In genomic region chr17:30600062-30600829, GRCh38 we compare ENCODE assay signal across 1 cellular context.
TF ChIP-seq lines count a peak whose summit lies in the region.

No MANE protein-coding gene starts in this region.

TF ChIP-seq in HepG2, 621 proteins besides CTCF, POLR2A, EP300 and RAD21 (continued from another document and continues in another):
- TF ChIP-seq ATRX (CRISPR knock-in tag; IDR thresholded peaks at IDR 0.05; ENCODE audit: borderline replicate concordance) (no peak), NFE2L1 (CRISPR knock-in tag; IDR thresholded peaks at IDR 0.05; ENCODE audit: borderline replicate concordance) (no peak), ZNF777 (CRISPR knock-in tag; IDR thresholded peaks at IDR 0.05) (peak; percentile 73), ZNF335 (CRISPR knock-in tag; IDR thresholded peaks at IDR 0.05) (no peak), ZNF121 (CRISPR knock-in tag; IDR thresholded peaks at IDR 0.05) (no peak; the same call in 1 of the 2 replicates), ZSCAN25 (CRISPR knock-in tag; IDR thresholded peaks at IDR 0.05) (0 out of 2 replicates have a peak, but pooled peaks have one; percentile 20), ZNF331 (CRISPR knock-in tag; IDR thresholded peaks at IDR 0.05) (no peak), SP1 (IDR thresholded peaks at IDR 0.05) (no peak), SP1 (CRISPR knock-in tag; IDR thresholded peaks at IDR 0.05) (0 out of 2 replicates have a peak, but pooled peaks have one; percentile 13), SRF (IDR thresholded peaks at IDR 0.05; ENCODE audit: low read depth, low read length) (no peak), GATAD1 (CRISPR knock-in tag; IDR thresholded peaks at IDR 0.05) (peak; percentile 53), NFATC3 (CRISPR knock-in tag; IDR thresholded peaks at IDR 0.05) (no peak; the same call in 1 of the 2 replicates), REL (CRISPR knock-in tag; conservative IDR thresholded peaks at IDR 0.05) (0 out of 2 replicates have a peak, but pooled peaks have one; percentile 25), ZNF12 (CRISPR knock-in tag; IDR thresholded peaks at IDR 0.05) (peak; percentile 33; the same call in 1 of the 2 replicates), ZNF710 (CRISPR knock-in tag; IDR thresholded peaks at IDR 0.05; ENCODE audit: borderline replicate concordance) (peak; percentile 79; the same call in 1 of the 2 replicates), ZBTB10 (CRISPR knock-in tag; IDR thresholded peaks at IDR 0.05; ENCODE audit: borderline replicate concordance) (no peak), HES4 (CRISPR knock-in tag; IDR thresholded peaks at IDR 0.05; ENCODE audit: borderline replicate concordance) (no peak; the same call in 1 of the 2 replicates), ATAD3A (CRISPR knock-in tag; IDR thresholded peaks at IDR 0.05) (no peak), ZMYM3 (CRISPR knock-in tag; IDR thresholded peaks at IDR 0.05) (peak; percentile 93), JDP2 (CRISPR knock-in tag; IDR thresholded peaks at IDR 0.05; ENCODE audit: borderline replicate concordance) (no peak), NFE2L2 (IDR thresholded peaks at IDR 0.05; ENCODE audit: low read length) (no peak), ZNF605 (CRISPR knock-in tag; IDR thresholded peaks at IDR 0.05) (no peak), HNRNPK (IDR thresholded peaks at IDR 0.05; ENCODE audit: low read depth, low read length, poor library complexity, severe bottlenecking) (peak; percentile 62), ZNF773 (CRISPR knock-in tag; IDR thresholded peaks at IDR 0.05; ENCODE audit: borderline replicate concordance) (no peak), ZSCAN9 (CRISPR knock-in tag; IDR thresholded peaks at IDR 0.05; ENCODE audit: borderline replicate concordance) (peak; percentile 45; the same call in 1 of the 2 replicates), PAXIP1 (CRISPR knock-in tag; conservative IDR thresholded peaks at IDR 0.05) (no peak; the same call in 1 of the 2 replicates), HDAC6 (IDR thresholded peaks at IDR 0.05; ENCODE audit: low read depth, low read length) (no peak), DNMT1 (CRISPR knock-in tag; IDR thresholded peaks at IDR 0.05) (no peak), MTA3 (CRISPR knock-in tag; IDR thresholded peaks at IDR 0.05) (no peak), SIN3A (IDR thresholded peaks at IDR 0.05; ENCODE audit: borderline replicate concordance, low read depth, low read length) (no peak), ZNF543 (CRISPR knock-in tag; IDR thresholded peaks at IDR 0.05) (peak; percentile 82; the same call in 1 of the 2 replicates), ATF7 (IDR thresholded peaks at IDR 0.05) (no peak), ATF7 (CRISPR knock-in tag; IDR thresholded peaks at IDR 0.05) (no peak), PRMT3 (CRISPR knock-in tag; IDR thresholded peaks at IDR 0.05; ENCODE audit: borderline replicate concordance, low read depth) (peak; percentile 42; the same call in 1 of the 2 replicates), FOXO4 (CRISPR knock-in tag; conservative IDR thresholded peaks at IDR 0.05) (no peak), KAT8 (CRISPR knock-in tag; IDR thresholded peaks at IDR 0.05) (peak; percentile 77), FOXK2 (IDR thresholded peaks at IDR 0.05) (no peak), RBFOX2 (IDR thresholded peaks at IDR 0.05; ENCODE audit: low read depth, low read length) (peak; percentile 96), ZBTB46 (CRISPR knock-in tag; IDR thresholded peaks at IDR 0.05; ENCODE audit: borderline replicate concordance) (no peak)
- TF ChIP-seq, protein P1, sequence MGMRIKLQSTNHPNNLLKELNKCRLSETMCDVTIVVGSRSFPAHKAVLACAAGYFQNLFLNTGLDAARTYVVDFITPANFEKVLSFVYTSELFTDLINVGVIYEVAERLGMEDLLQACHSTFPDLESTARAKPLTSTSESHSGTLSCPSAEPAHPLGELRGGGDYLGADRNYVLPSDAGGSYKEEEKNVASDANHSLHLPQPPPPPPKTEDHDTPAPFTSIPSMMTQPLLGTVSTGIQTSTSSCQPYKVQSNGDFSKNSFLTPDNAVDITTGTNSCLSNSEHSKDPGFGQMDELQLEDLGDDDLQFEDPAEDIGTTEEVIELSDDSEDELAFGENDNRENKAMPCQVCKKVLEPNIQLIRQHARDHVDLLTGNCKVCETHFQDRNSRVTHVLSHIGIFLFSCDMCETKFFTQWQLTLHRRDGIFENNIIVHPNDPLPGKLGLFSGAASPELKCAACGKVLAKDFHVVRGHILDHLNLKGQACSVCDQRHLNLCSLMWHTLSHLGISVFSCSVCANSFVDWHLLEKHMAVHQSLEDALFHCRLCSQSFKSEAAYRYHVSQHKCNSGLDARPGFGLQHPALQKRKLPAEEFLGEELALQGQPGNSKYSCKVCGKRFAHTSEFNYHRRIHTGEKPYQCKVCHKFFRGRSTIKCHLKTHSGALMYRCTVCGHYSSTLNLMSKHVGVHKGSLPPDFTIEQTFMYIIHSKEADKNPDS (CRISPR knock-in tag; IDR thresholded peaks at IDR 0.05) = 0 out of 2 replicates have a peak, but pooled peaks have one; percentile 59
- TF ChIP-seq, protein P2, sequence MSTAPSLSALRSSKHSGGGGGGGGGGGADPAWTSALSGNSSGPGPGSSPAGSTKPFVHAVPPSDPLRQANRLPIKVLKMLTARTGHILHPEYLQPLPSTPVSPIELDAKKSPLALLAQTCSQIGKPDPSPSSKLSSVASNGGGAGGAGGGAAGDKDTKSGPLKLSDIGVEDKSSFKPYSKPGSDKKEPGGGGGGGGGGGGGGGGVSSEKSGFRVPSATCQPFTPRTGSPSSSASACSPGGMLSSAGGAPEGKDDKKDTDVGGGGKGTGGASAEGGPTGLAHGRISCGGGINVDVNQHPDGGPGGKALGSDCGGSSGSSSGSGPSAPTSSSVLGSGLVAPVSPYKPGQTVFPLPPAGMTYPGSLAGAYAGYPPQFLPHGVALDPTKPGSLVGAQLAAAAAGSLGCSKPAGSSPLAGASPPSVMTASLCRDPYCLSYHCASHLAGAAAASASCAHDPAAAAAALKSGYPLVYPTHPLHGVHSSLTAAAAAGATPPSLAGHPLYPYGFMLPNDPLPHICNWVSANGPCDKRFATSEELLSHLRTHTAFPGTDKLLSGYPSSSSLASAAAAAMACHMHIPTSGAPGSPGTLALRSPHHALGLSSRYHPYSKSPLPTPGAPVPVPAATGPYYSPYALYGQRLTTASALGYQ (CRISPR knock-in tag; IDR thresholded peaks at IDR 0.05) = no peak
- TF ChIP-seq, protein P3, sequence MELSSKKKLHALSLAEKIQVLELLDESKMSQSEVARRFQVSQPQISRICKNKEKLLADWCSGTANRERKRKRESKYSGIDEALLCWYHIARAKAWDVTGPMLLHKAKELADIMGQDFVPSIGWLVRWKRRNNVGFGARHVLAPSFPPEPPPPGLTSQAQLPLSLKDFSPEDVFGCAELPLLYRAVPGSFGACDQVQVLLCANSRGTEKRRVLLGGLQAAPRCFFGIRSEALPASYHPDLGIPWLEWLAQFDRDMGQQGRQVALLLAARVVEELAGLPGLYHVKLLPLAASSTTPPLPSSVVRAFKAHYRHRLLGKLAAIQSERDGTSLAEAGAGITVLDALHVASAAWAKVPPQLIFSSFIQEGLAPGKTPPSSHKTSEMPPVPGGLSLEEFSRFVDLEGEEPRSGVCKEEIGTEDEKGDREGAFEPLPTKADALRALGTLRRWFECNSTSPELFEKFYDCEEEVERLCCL (CRISPR knock-in tag; IDR thresholded peaks at IDR 0.05; ENCODE audit: borderline replicate concordance) = peak; percentile 32; the same call in 1 of the 2 replicates
- TF ChIP-seq, protein P4, sequence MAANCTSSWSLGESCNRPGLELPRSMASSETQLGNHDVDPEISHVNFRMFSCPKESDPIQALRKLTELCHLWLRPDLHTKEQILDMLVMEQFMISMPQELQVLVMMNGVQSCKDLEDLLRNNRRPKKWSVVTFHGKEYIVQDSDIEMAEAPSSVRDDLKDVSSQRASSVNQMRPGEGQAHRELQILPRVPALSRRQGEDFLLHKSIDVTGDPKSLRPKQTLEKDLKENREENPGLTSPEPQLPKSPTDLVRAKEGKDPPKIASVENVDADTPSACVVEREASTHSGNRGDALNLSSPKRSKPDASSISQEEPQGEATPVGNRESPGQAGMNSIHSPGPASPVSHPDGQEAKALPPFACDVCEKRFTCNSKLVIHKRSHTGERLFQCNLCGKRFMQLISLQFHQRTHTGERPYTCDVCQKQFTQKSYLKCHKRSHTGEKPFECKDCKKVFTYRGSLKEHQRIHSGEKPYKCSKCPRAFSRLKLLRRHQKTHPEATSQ (CRISPR knock-in tag; IDR thresholded peaks at IDR 0.05; ENCODE audit: borderline replicate concordance) = peak; percentile 78; the same call in 1 of the 2 replicates
- TF ChIP-seq, protein P5, sequence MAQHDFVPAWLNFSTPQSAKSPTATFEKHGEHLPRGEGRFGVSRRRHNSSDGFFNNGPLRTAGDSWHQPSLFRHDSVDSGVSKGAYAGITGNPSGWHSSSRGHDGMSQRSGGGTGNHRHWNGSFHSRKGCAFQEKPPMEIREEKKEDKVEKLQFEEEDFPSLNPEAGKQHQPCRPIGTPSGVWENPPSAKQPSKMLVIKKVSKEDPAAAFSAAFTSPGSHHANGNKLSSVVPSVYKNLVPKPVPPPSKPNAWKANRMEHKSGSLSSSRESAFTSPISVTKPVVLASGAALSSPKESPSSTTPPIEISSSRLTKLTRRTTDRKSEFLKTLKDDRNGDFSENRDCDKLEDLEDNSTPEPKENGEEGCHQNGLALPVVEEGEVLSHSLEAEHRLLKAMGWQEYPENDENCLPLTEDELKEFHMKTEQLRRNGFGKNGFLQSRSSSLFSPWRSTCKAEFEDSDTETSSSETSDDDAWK (CRISPR knock-in tag; IDR thresholded peaks at IDR 0.05) = no peak
